ENCODE assay signal across 13 cellular contexts in the genomic region with DNA sequence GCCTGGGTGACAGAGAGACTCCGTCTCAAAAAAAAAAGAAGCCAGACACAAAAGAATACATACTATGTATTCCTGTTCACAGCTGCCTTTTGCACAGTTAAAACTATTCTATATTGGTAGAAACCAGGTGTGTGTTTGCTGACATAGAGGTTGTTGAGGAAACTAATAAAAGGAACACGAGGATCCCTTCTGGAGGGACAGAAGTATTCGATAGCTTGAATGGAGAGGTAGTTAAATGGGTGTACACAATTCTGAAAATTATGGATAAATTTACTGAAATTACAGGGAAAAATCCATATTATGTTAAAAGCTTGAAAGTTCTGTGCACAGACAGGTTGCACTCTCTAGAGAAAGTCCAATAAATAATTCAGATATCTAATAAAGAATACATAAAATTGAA.
DNase-seq lines count a peak whose midpoint lies in the region; ATAC-seq and TF ChIP-seq lines count a peak whose summit lies in the region.
"Had no signal": no experiment of that assay in that cellular context is flagged by ENCODE, and none has a peak within 500 bp of the region (broad histone marks: within the 10 kb centered on the region; RNA-seq: fewer than 3 reads in every experiment).

No MANE protein-coding gene starts in this region.

- H3F3A ChIP-seq in smooth muscle cell (ENCODE audit: low read depth), result peaks cover 34% of the 10 kb centered on the region

- DNase-seq in Panc1 (ENCODE audit: low read depth, low spot score) (no peak), mesenchymal stem cell (no peak), smooth muscle cell (lab: John Stamatoyannopoulos, UW; ENCODE audit: unreplicated experiment) (no peak), T1000 (lab: John Stamatoyannopoulos, UW) (no peak), Caco-2 (no peak)
- DNase-seq: C1 segment of cervical spinal cord; CD4-positive, alpha-beta memory T cell; COR-L47; DMS153; DND-41; GOT3 had no signal

- H3K9ac ChIP-seq in mesenchymal stem cell (ENCODE audit: low read length) (peak overlapping the region; percentile 94), smooth muscle cell (ENCODE audit: low read depth) (no peak overlapping the region)

- H2AFZ ChIP-seq in mesenchymal stem cell (ENCODE audit: low read depth, low read length) (no peak overlapping the region), smooth muscle cell (ENCODE audit: low read depth) (no peak overlapping the region)

- no peak overlapping the region for H3K4ac ChIP-seq in mesenchymal stem cell (ENCODE audit: low read depth in 1 of 2, low read length in 2 of 2)

- H3K79me1 ChIP-seq in mesenchymal stem cell (replicated peaks; ENCODE audit: low read length, poor library complexity, severe bottlenecking), result peaks cover 2% of the 10 kb centered on the region

- no peak overlapping the region for H4K91ac ChIP-seq in mesenchymal stem cell (ENCODE audit: low read length)

- H3K27ac ChIP-seq in Panc1 (ENCODE audit: low read length) (peak overlapping the region; percentile 97; the same call in 1 of the 2 replicates), mesenchymal stem cell (ENCODE audit: low read length, poor library complexity, severe bottlenecking) (no peak overlapping the region), smooth muscle cell (ENCODE audit: low read depth) (peak overlapping the region; percentile 99)

- no peak overlapping the region for H3K4me3 ChIP-seq in Panc1 (ENCODE audit: low read depth in 2 of 2, low read length in 2 of 2)
- H3K4me3 ChIP-seq in mesenchymal stem cell (ENCODE audit: insufficient read depth in 1 of 2, low read depth in 1 of 2, low read length in 2 of 2), result no peak overlapping the region
- H3K4me3 ChIP-seq in smooth muscle cell, result no peak overlapping the region
- no peak overlapping the region for H3K4me3 ChIP-seq in Caco-2 (ENCODE audit: low read depth, low read length)
- H3K4me3 ChIP-seq: HAP-1 had no signal

- WGBS in mesenchymal stem cell, result 89% methylated on average over 2 of the region's 3 CpGs
- WGBS in smooth muscle cell (ENCODE audit: low lambda C conversion rate), result 96% methylated on average over 3 of the region's 3 CpGs

- no peaks in the 10 kb centered on the region for H3K79me2 ChIP-seq in smooth muscle cell (ENCODE audit: low read depth)

- H3K27me3 Mint-ChIP-seq in Caco-2 (ENCODE audit: insufficient read depth, unreplicated experiment), result no peaks in the 10 kb centered on the region
- H3K27me3 Mint-ChIP-seq: CD4-positive, alpha-beta memory T cell had no signal

- H3K36me3 ChIP-seq in Panc1 (ENCODE audit: control insufficient read depth, insufficient read depth, low read length), result no peaks in the 10 kb centered on the region
- H3K36me3 ChIP-seq in mesenchymal stem cell (ENCODE audit: control insufficient read depth in 1 of 2, insufficient read depth in 2 of 2, low read depth in 1 of 2, low read length in 2 of 2), result no peaks in the 10 kb centered on the region
- no peaks in the 10 kb centered on the region for H3K36me3 ChIP-seq in smooth muscle cell (ENCODE audit: low read depth)
- no peaks in the 10 kb centered on the region for H3K36me3 ChIP-seq in Caco-2 (ENCODE audit: control insufficient read depth, insufficient read depth, low read length)
- H3K36me3 ChIP-seq: HAP-1 had no signal

- H3K27me3 ChIP-seq in Panc1 (ENCODE audit: control insufficient read depth, insufficient read depth, low read length), result no peaks in the 10 kb centered on the region
- no peaks in the 10 kb centered on the region for H3K27me3 ChIP-seq in mesenchymal stem cell (ENCODE audit: control insufficient read depth in 1 of 2, insufficient read depth in 1 of 2, low read length in 2 of 2)
- no peaks in the 10 kb centered on the region for H3K27me3 ChIP-seq in smooth muscle cell (ENCODE audit: low read depth)
- H3K27me3 ChIP-seq in Caco-2 (replicated peaks; ENCODE audit: control insufficient read depth, insufficient read depth, low read length), result no peaks in the 10 kb centered on the region

- no peak overlapping the region for H3K27ac Mint-ChIP-seq in Caco-2 (ENCODE audit: unreplicated experiment)

- H3K36me3 Mint-ChIP-seq in Caco-2 (ENCODE audit: insufficient read depth, unreplicated experiment), result no peaks in the 10 kb centered on the region

- peaks cover 16% of the 10 kb centered on the region for H3K4me1 Mint-ChIP-seq in Caco-2 (ENCODE audit: low read depth, unreplicated experiment)

- no peak overlapping the region for H3K23ac ChIP-seq in mesenchymal stem cell (ENCODE audit: low read length in 2 of 2)

- no peak overlapping the region for H2AK5ac ChIP-seq in mesenchymal stem cell (ENCODE audit: low read length, severe bottlenecking)

- peaks cover 22% of the 10 kb centered on the region for H3K4me1 ChIP-seq in Panc1 (ENCODE audit: control insufficient read depth, insufficient read depth, low read length)
- H3K4me1 ChIP-seq in mesenchymal stem cell (ENCODE audit: control insufficient read depth, insufficient read depth, low read depth, low read length), result peaks cover 8% of the 10 kb centered on the region
- H3K4me1 ChIP-seq in smooth muscle cell (ENCODE audit: low read depth), result peaks cover 26% of the 10 kb centered on the region
- H3K4me1 ChIP-seq in Caco-2, result peaks cover 23% of the 10 kb centered on the region

- no peak for ATAC-seq in Panc1
- ATAC-seq in HG03354 (IDR thresholded peaks at IDR 0.05; ENCODE audit: poor library complexity, severe bottlenecking, unreplicated experiment), result no peak

- peaks cover 2% of the 10 kb centered on the region for H3K9me3 Mint-ChIP-seq in Caco-2 (ENCODE audit: unreplicated experiment)
- H3K9me3 Mint-ChIP-seq: CD4-positive, alpha-beta memory T cell had no signal

- in situ Hi-C loops in Panc1 (cut with HindIII; ENCODE audit: low pct_unique_long_range_greater_than_20kb, low sequenced_read_pairs), result no loop called here

- no peaks in the 10 kb centered on the region for H4K20me1 ChIP-seq in smooth muscle cell (ENCODE audit: low read depth)

- H3K14ac ChIP-seq in mesenchymal stem cell (ENCODE audit: low read length in 2 of 2), result no peak overlapping the region

- no peak overlapping the region for H2BK15ac ChIP-seq in mesenchymal stem cell (ENCODE audit: low read depth, poor library complexity, severe bottlenecking)

- no peak overlapping the region for H2BK120ac ChIP-seq in mesenchymal stem cell (ENCODE audit: low read depth, low read length)

- H2BK5ac ChIP-seq in mesenchymal stem cell (ENCODE audit: low read depth, low read length, poor library complexity, severe bottlenecking), result no peak overlapping the region

- H3K9me3 ChIP-seq in Panc1 (ENCODE audit: control insufficient read depth, insufficient read depth, low read depth, low read length) (peaks cover 28% of the 10 kb centered on the region; the same call in 1 of the 2 replicates), mesenchymal stem cell (ENCODE audit: control insufficient read depth, low read length) (peaks cover 5% of the 10 kb centered on the region), smooth muscle cell (replicated peaks; ENCODE audit: low read depth) (no peaks in the 10 kb centered on the region), Caco-2 (0 out of 2 replicates have a peak, but pooled peaks cover 3% of the 10 kb centered on the region)
- H3K9me3 ChIP-seq: HAP-1 had no signal

- no peak overlapping the region for H2BK12ac ChIP-seq in mesenchymal stem cell (ENCODE audit: low read length in 2 of 2)

- no peak overlapping the region for H3K4me3 Mint-ChIP-seq in Caco-2 (ENCODE audit: unreplicated experiment)
- H3K4me3 Mint-ChIP-seq: CD4-positive, alpha-beta memory T cell had no signal

- CTCF ChIA-PET in Panc1 (lab: Charles Lee), result no interaction called here
- CTCF ChIA-PET in Caco-2 (lab: Charles Lee), result no interaction called here

- no peak for TF ChIP-seq CTCF in Panc1 (IDR thresholded peaks at IDR 0.05)
- no peak for TF ChIP-seq CTCF in smooth muscle cell (IDR thresholded peaks at IDR 0.05; ENCODE audit: borderline replicate concordance, insufficient read depth, poor library complexity, severe bottlenecking)
- TF ChIP-seq CTCF in Caco-2 (IDR thresholded peaks at IDR 0.05; ENCODE audit: insufficient read depth in 1 of 2, low read depth in 1 of 2, low read length in 1 of 2, severe bottlenecking in 1 of 2, unreplicated experiment in 1 of 2), result no peak

- no peak overlapping the region for H3K4me2 ChIP-seq in mesenchymal stem cell (ENCODE audit: low read length, poor library complexity, severe bottlenecking)
- H3K4me2 ChIP-seq in smooth muscle cell, result peak overlapping the region; percentile 75

- BruUV-seq in Panc1 (replicated peaks; lab: Mats Ljungman, UMichigan), result no TSS peak
- no TSS peak for BruUV-seq in Caco-2 (replicated peaks; lab: Mats Ljungman, UMichigan)

- no peak overlapping the region for H3K18ac ChIP-seq in mesenchymal stem cell (ENCODE audit: low read depth in 1 of 2, low read length in 2 of 2)

- H4K8ac ChIP-seq in mesenchymal stem cell (ENCODE audit: low read length), result no peak overlapping the region

- intact Hi-C loops in Panc1 (cut with micrococcal nuclease; ENCODE audit: unreplicated experiment) (no loop called here), Caco-2 (cut with micrococcal nuclease; ENCODE audit: unreplicated experiment) (loop anchor here (5.0 kb wide), 1 partner anchor 119 kb away; no protein-coding TSS in a partner anchor)

- POLR2A ChIA-PET in Panc1 (lab: Charles Lee), result interaction anchor here (0.6 to 0.7 kb wide), 2 partner anchors 36 to 149 kb away, joined by 3 read pairs; no protein-coding TSS in a partner anchor
- POLR2A ChIA-PET in Caco-2 (lab: Charles Lee), result no interaction called here
